In genomic region chr13:90534617-90535340, GRCh38 we compare ENCODE assay signal across 21 cellular contexts.
"Had no signal": no experiment of that assay in that cellular context is flagged by ENCODE, and none has a peak within 500 bp of the region (broad histone marks: within the 10 kb centered on the region; RNA-seq: fewer than 3 reads in every experiment).

No MANE protein-coding gene starts in this region.

- H3K36me3 Mint-ChIP-seq: activated naive CD4-positive, alpha-beta T cell treated with anti-CD3 and anti-CD28 coated beads, Interleukin-2, amount 10 ng/mL, durations not matched to agents 7 days and 5 days; naive thymus-derived CD4-positive, alpha-beta T cell; stimulated activated naive B cell treated with anti-CD40 and anti-IgM and Interleukin-4, amounts not matched to agents 10 μg/mL and 1 μg/mL and 100 μg/mL, for 72 hours had no signal

- H3K4me1 ChIP-seq: body of pancreas, gastrocnemius medialis, upper lobe of left lung had no signal

- H3K79me2 ChIP-seq: hepatocyte had no signal

- H3K4me1 Mint-ChIP-seq: activated naive CD4-positive, alpha-beta T cell treated with anti-CD3 and anti-CD28 coated beads, Interleukin-2, amount 10 ng/mL, durations not matched to agents 7 days and 5 days; central memory CD8-positive, alpha-beta T cell; naive thymus-derived CD4-positive, alpha-beta T cell; stimulated activated naive B cell treated with anti-CD40 and anti-IgM and Interleukin-4, amounts not matched to agents 10 μg/mL and 1 μg/mL and 100 μg/mL, for 72 hours; T-helper 17 cell had no signal

- H3K27ac Mint-ChIP-seq: activated naive CD4-positive, alpha-beta T cell treated with anti-CD3 and anti-CD28 coated beads, Interleukin-2, amount 10 ng/mL, durations not matched to agents 7 days and 5 days; activated T-helper 2 cell treated with anti-CD3 and anti-CD28 coated beads, Interferon-gamma antibody, Interleukin-2, Interleukin-4, amounts not matched to agents 10 μg/mL and 5 μg/mL and 100 μg/mL, durations not matched to agents 14 hours and 24 hours and 36 hours; mesothelial cell of epicardium; naive thymus-derived CD4-positive, alpha-beta T cell; stimulated activated naive B cell treated with anti-CD40 and anti-IgM and Interleukin-4, amounts not matched to agents 10 μg/mL and 1 μg/mL and 100 μg/mL, for 72 hours; T-helper 17 cell had no signal

- H3K9me3 Mint-ChIP-seq: stimulated activated naive B cell treated with anti-CD40 and anti-IgM and Interleukin-4, amounts not matched to agents 10 μg/mL and 1 μg/mL and 100 μg/mL, for 72 hours had no signal

- H3K9me3 ChIP-seq: body of pancreas, gastrocnemius medialis, neutrophil, upper lobe of left lung had no signal

- H3K4me3 ChIP-seq: body of pancreas, gastrocnemius medialis, hepatocyte, upper lobe of left lung had no signal

- DNase-seq: activated CD4-positive, alpha-beta T cell treated with anti-CD3 and anti-CD28 coated beads, Interleukin-2, amount 50 U/mL, for 1 hour; activated CD4-positive, CD25-positive, alpha-beta regulatory T cell; activated naive CD4-positive, alpha-beta T cell treated with anti-CD3 and anti-CD28 coated beads, Interleukin-2, amount 10 ng/mL, durations not matched to agents 7 days and 5 days; body of pancreas; cortex of kidney; effector CD8-positive, alpha-beta T cell; gastrocnemius medialis; kidney; naive thymus-derived CD4-positive, alpha-beta T cell; posterior cingulate gyrus; stimulated activated CD4-positive, alpha-beta T cell treated with anti-CD3 and anti-CD28 coated beads, Interleukin-2, amount 100 ng/mL, for 24 hours; stimulated activated naive B cell treated with anti-CD40 and anti-IgM and Interleukin-4, amounts not matched to agents 10 μg/mL and 1 μg/mL and 100 μg/mL, for 72 hours; substantia nigra; T-helper 17 cell; upper lobe of left lung had no signal

- H3K36me3 ChIP-seq: gastrocnemius medialis, neutrophil, upper lobe of left lung had no signal

- H3K4me3 Mint-ChIP-seq: activated naive CD4-positive, alpha-beta T cell treated with anti-CD3 and anti-CD28 coated beads, Interleukin-2, amount 10 ng/mL, durations not matched to agents 7 days and 5 days; central memory CD8-positive, alpha-beta T cell; mesothelial cell of epicardium; naive thymus-derived CD4-positive, alpha-beta T cell; stimulated activated naive B cell treated with anti-CD40 and anti-IgM and Interleukin-4, amounts not matched to agents 10 μg/mL and 1 μg/mL and 100 μg/mL, for 72 hours; T-helper 17 cell had no signal

- ATAC-seq: body of pancreas; gastrocnemius medialis; naive thymus-derived CD4-positive, alpha-beta T cell; sciatic nerve; stimulated activated naive B cell treated with anti-CD40 and anti-IgM and Interleukin-4, amounts not matched to agents 10 μg/mL and 1 μg/mL and 100 μg/mL, for 72 hours; T-helper 17 cell had no signal

- H3K4me2 ChIP-seq: hepatocyte had no signal

- H2AFZ ChIP-seq: hepatocyte had no signal

- H3K27me3 ChIP-seq: body of pancreas, gastrocnemius medialis, hepatocyte, neutrophil, upper lobe of left lung had no signal

- H3K27ac ChIP-seq: body of pancreas, gastrocnemius medialis, hepatocyte, neutrophil, upper lobe of left lung had no signal

- H3K27me3 Mint-ChIP-seq: activated naive CD4-positive, alpha-beta T cell treated with anti-CD3 and anti-CD28 coated beads, Interleukin-2, amount 10 ng/mL, durations not matched to agents 7 days and 5 days; central memory CD8-positive, alpha-beta T cell; naive thymus-derived CD4-positive, alpha-beta T cell; stimulated activated naive B cell treated with anti-CD40 and anti-IgM and Interleukin-4, amounts not matched to agents 10 μg/mL and 1 μg/mL and 100 μg/mL, for 72 hours; T-helper 17 cell had no signal
